In genomic region chr17:6323626-6324356, GRCh38 we compare ENCODE assay signal across 14 cellular contexts.
DNase-seq lines count a peak whose midpoint lies in the region; ATAC-seq, FAIRE-seq and TF ChIP-seq lines count a peak whose summit lies in the region.
"Had no signal": no experiment of that assay in that cellular context is flagged by ENCODE, and none has a peak within 500 bp of the region (broad histone marks: within the 10 kb centered on the region; RNA-seq: fewer than 3 reads in every experiment).

No MANE protein-coding gene starts in this region.

- no peak overlapping the region for H3K4me3 ChIP-seq in PC-3 (ENCODE audit: low read length)
- no peak overlapping the region for H3K4me3 ChIP-seq in endothelial cell of umbilical vein (replicated peaks in 1 of 3; ENCODE audit: insufficient read depth in 1 of 3, low read depth in 1 of 3, low read length in 3 of 3)
- H3K4me3 ChIP-seq in osteoblast (ENCODE audit: insufficient read depth, low read length): no peak overlapping the region
- H3K4me3 ChIP-seq: adrenal gland, SJSA1 had no signal

- no peak overlapping the region for H3K9ac ChIP-seq in PC-3 (ENCODE audit: low read length)
- H3K9ac ChIP-seq in endothelial cell of umbilical vein (replicated peaks; ENCODE audit: extremely low read depth, insufficient read depth, low read length): no peak overlapping the region

- no peaks in the 10 kb centered on the region for H3K9me2 ChIP-seq in PC-3 (replicated peaks; ENCODE audit: low read length)

- TF ChIP-seq CTCF in PC-3 (conservative IDR thresholded peaks at IDR 0.05; ENCODE audit: low read depth, low read length): no peak
- no peak for TF ChIP-seq CTCF in endothelial cell of umbilical vein (IDR thresholded peaks at IDR 0.05; ENCODE audit: extremely low read depth in 1 of 2, insufficient read depth in 1 of 2, low read depth in 1 of 2, low read length in 2 of 2)
- no peak for TF ChIP-seq CTCF in osteoblast (IDR thresholded peaks at IDR 0.05; ENCODE audit: extremely low read depth, low read depth, low read length)

- POLR2A ChIA-PET in PC-3 (lab: Charles Lee; ENCODE audit: unreplicated experiment): no interaction called here
- POLR2A ChIA-PET in endothelial cell of umbilical vein (lab: Charles Lee): no interaction called here

- H3K27me3 ChIP-seq in PC-3 (ENCODE audit: low read length) (no peaks in the 10 kb centered on the region), endothelial cell of umbilical vein (ENCODE audit: control insufficient read depth in 2 of 2, insufficient read depth in 2 of 2, low read length in 2 of 2) (peaks cover 4% of the 10 kb centered on the region in 2 experiments), osteoblast (ENCODE audit: insufficient read depth, low read length) (no peaks in the 10 kb centered on the region)

- CTCF ChIA-PET in PC-3 (lab: Charles Lee): no interaction called here
- CTCF ChIA-PET in endothelial cell of umbilical vein (lab: Charles Lee): interaction anchor here (1.5 kb wide), 1 partner anchor 731 kb away, joined by 4 read pairs; no protein-coding TSS in a partner anchor

- no peak overlapping the region for H3K27ac ChIP-seq in PC-3 (ENCODE audit: low read length)
- no peak overlapping the region for H3K27ac ChIP-seq in endothelial cell of umbilical vein (ENCODE audit: insufficient read depth, low read depth, low read length)
- H3K27ac ChIP-seq in osteoblast (ENCODE audit: low read depth, low read length): no peak overlapping the region
- H3K27ac ChIP-seq: SJSA1 had no signal

- H3K4me2 ChIP-seq in PC-3 (ENCODE audit: low read length) (no peak overlapping the region), endothelial cell of umbilical vein (ENCODE audit: insufficient read depth, low read length) (no peak overlapping the region), osteoblast (ENCODE audit: insufficient read depth, low read length) (no peak overlapping the region)

- no peak for TF ChIP-seq POLR2A in endothelial cell of umbilical vein (IDR thresholded peaks at IDR 0.05; ENCODE audit: low read depth, low read length)

- H3K36me3 ChIP-seq in PC-3 (ENCODE audit: low read depth, low read length): no peaks in the 10 kb centered on the region
- H3K36me3 ChIP-seq in endothelial cell of umbilical vein (ENCODE audit: control insufficient read depth in 2 of 2, extremely low read depth in 1 of 2, insufficient read depth in 2 of 2, low read length in 2 of 2): no peaks in the 10 kb centered on the region
- no peaks in the 10 kb centered on the region for H3K36me3 ChIP-seq in osteoblast (ENCODE audit: insufficient read depth, low read length)
- H3K36me3 ChIP-seq: adrenal gland, SJSA1 had no signal

- no peaks in the 10 kb centered on the region for H4K20me1 ChIP-seq in PC-3 (ENCODE audit: low read length)
- H4K20me1 ChIP-seq in endothelial cell of umbilical vein (replicated peaks; ENCODE audit: control insufficient read depth, extremely low read depth, insufficient read depth, low read length): no peaks in the 10 kb centered on the region
- H4K20me1 ChIP-seq in osteoblast (ENCODE audit: insufficient read depth, low read length): no peaks in the 10 kb centered on the region

- dilution Hi-C loops in endothelial cell of umbilical vein (cut with MboI; ENCODE audit: extremely low pct_ligation_motif_present, low sequenced_read_pairs): no loop called here

- intact Hi-C loops in PC-3 (cut with micrococcal nuclease) (no loop called here), endothelial cell of umbilical vein (cut with micrococcal nuclease) (no loop called here)

- no peaks in the 10 kb centered on the region for H3F3A ChIP-seq in PC-3 (ENCODE audit: low read length, unreplicated experiment)

- H3K4me1 ChIP-seq in PC-3 (ENCODE audit: insufficient read depth, low read length) (no peaks in the 10 kb centered on the region), endothelial cell of umbilical vein (ENCODE audit: control insufficient read depth, extremely low read depth, insufficient read depth, low read length) (peaks cover 13% of the 10 kb centered on the region), osteoblast (ENCODE audit: insufficient read depth, low read length) (no peaks in the 10 kb centered on the region)
- H3K4me1 ChIP-seq: adrenal gland, SJSA1 had no signal

- peak; percentile 59 for FAIRE-seq in endothelial cell of umbilical vein (lab: Jason Lieb, UNC)

- H3K79me2 ChIP-seq in PC-3 (ENCODE audit: low read length): no peaks in the 10 kb centered on the region
- no peaks in the 10 kb centered on the region for H3K79me2 ChIP-seq in endothelial cell of umbilical vein (ENCODE audit: control insufficient read depth, insufficient read depth, low read length)
- no peaks in the 10 kb centered on the region for H3K79me2 ChIP-seq in osteoblast (ENCODE audit: insufficient read depth, low read length)

- BruUV-seq in PC-3 (replicated peaks; lab: Mats Ljungman, UMichigan) (no TSS peak), endothelial cell of umbilical vein (replicated peaks; lab: Mats Ljungman, UMichigan) (no TSS peak)

- no peaks in the 10 kb centered on the region for H3K9me1 ChIP-seq in endothelial cell of umbilical vein (replicated peaks; ENCODE audit: control insufficient read depth, extremely low read depth, insufficient read depth, low read length)

- H2AFZ ChIP-seq in PC-3 (ENCODE audit: low read length): no peak overlapping the region
- H2AFZ ChIP-seq in endothelial cell of umbilical vein (ENCODE audit: low read depth, low read length): no peak overlapping the region
- H2AFZ ChIP-seq in osteoblast (ENCODE audit: low read length): no peak overlapping the region

- no peak for ATAC-seq in PC-3

- DNase-seq in A172 (ENCODE audit: low spot score) (peak; percentile 33), ELF-1 (ENCODE audit: low read depth, low spot score) (peak; percentile 23), PC-3 (peak; percentile 23), endothelial cell of umbilical vein (ENCODE audit: low read depth, low spot score) (peak; percentile 7), NCI-H2196 treated with DMSO at 0.1 percent for 48 hours (lab: John Stamatoyannopoulos, UW; ENCODE audit: unreplicated experiment) (no peak), AG08395 (ENCODE audit: low spot score) (no peak), T-helper 2 cell (no peak), osteoblast (ENCODE audit: insufficient read length, low spot score, missing footprints) (no peak)
- DNase-seq: activated CD4-positive, alpha-beta memory T cell treated with anti-CD3 and anti-CD28 coated beads, Interleukin-2, amount 10 ng/mL, durations not matched to agents 7 days and 5 days; foreskin fibroblast; right cardiac atrium; stimulated activated CD4-positive, alpha-beta T cell treated with anti-CD3 and anti-CD28 coated beads, Interleukin-2, amount 100 ng/mL, for 24 hours had no signal

- no peaks in the 10 kb centered on the region for H3K9me3 ChIP-seq in PC-3 (ENCODE audit: low read length)
- no peaks in the 10 kb centered on the region for H3K9me3 ChIP-seq in endothelial cell of umbilical vein (replicated peaks; ENCODE audit: control insufficient read depth, insufficient read depth, low read length)
- no peaks in the 10 kb centered on the region for H3K9me3 ChIP-seq in osteoblast (ENCODE audit: low read depth, low read length)
- H3K9me3 ChIP-seq: adrenal gland, SJSA1 had no signal

TF ChIP-seq in endothelial cell of umbilical vein, 7 proteins besides CTCF, POLR2A, EP300 and RAD21:
- TF ChIP-seq FOS (IDR thresholded peaks at IDR 0.05; ENCODE audit: borderline replicate concordance, insufficient read depth, low read length) (no peak), JUN (IDR thresholded peaks at IDR 0.05; ENCODE audit: borderline replicate concordance, insufficient read depth, insufficient read length, low read depth) (no peak), MYC (IDR thresholded peaks at IDR 0.05; ENCODE audit: low read depth, low read length) (no peak), POLR2AphosphoS5 (IDR thresholded peaks at IDR 0.05; ENCODE audit: insufficient read depth, low read depth, low read length) (no peak), GATA2 (IDR thresholded peaks at IDR 0.05; ENCODE audit: insufficient read depth, insufficient read length, low read depth, low read length) (no peak), MAX (IDR thresholded peaks at IDR 0.05; ENCODE audit: insufficient read depth, insufficient read length) (no peak), EZH2 (IDR thresholded peaks at IDR 0.05; ENCODE audit: borderline replicate concordance, low read depth, low read length, severe bottlenecking) (no peak)

Comparison
In these comparisons a context has a peak if more than half of its experiments do, and no peak if none do; other contexts are left out.
1. DNase-seq: peak in A172 (single experiment), ELF-1 (single experiment), PC-3 (single experiment) and endothelial cell of umbilical vein (single experiment); none in NCI-H2196 treated with DMSO at 0.1 percent for 48 hours (single experiment), AG08395 (single experiment), T-helper 2 cell (0 of 5) and osteoblast (single experiment).